ENCODE assay signal across 30 cellular contexts in genomic region chr4:117311989-117312388, GRCh38.
"Had no signal": no experiment of that assay in that cellular context is flagged by ENCODE, and none has a peak within 500 bp of the region (broad histone marks: within the 10 kb centered on the region; RNA-seq: fewer than 3 reads in every experiment).

No MANE protein-coding gene starts in this region.

- H3K9me3 ChIP-seq: adrenal gland, body of pancreas had no signal

- H3K36me3 ChIP-seq: adrenal gland, ascending aorta, brain microvascular endothelial cell, breast epithelium, cardiac muscle cell had no signal

- H3K27me3 ChIP-seq: adrenal gland, ascending aorta, body of pancreas, brain microvascular endothelial cell, cardiac muscle cell had no signal

- H3K4me3 ChIP-seq: adrenal gland, ascending aorta, body of pancreas, breast epithelium, cardiac muscle cell had no signal

- H3K27ac ChIP-seq: adrenal gland, ascending aorta, body of pancreas, brain microvascular endothelial cell, breast epithelium, cardiac muscle cell had no signal

- DNase-seq: activated effector memory CD4-positive, alpha-beta T cell treated with anti-CD3 and anti-CD28 coated beads, Interleukin-2, amount 50 U/mL, for 16 hours; activated effector memory CD4-positive, alpha-beta T cell treated with Interleukin-2 at 50 U/mL for 16 hours; activated gamma-delta T cell; activated gamma-delta T cell treated with Interleukin-2 at 50 U/mL for 16 hours; activated naive CD4-positive, alpha-beta T cell; activated naive CD4-positive, alpha-beta T cell treated with anti-CD3 and anti-CD28 coated beads for 36 hours; activated naive CD4-positive, alpha-beta T cell treated with anti-CD3 and anti-CD28 coated beads, Interleukin-2, amount 10 ng/mL, durations not matched to agents 7 days and 5 days; activated naive CD4-positive, alpha-beta T cell treated with anti-CD3 and anti-CD28 coated beads, Interleukin-2, amount 50 U/mL, for 16 hours; activated naive CD4-positive, alpha-beta T cell treated with Interleukin-2 at 50 U/mL for 16 hours; activated naive CD8-positive, alpha-beta T cell treated with anti-CD3 and anti-CD28 coated beads for 36 hours; activated naive CD8-positive, alpha-beta T cell treated with anti-CD3 and anti-CD28 coated beads, Interleukin-2, amount 10 ng/mL, durations not matched to agents 7 days and 5 days; activated naive CD8-positive, alpha-beta T cell treated with anti-CD3 and anti-CD28 coated beads, Interleukin-2, amount 50 U/mL, for 24 hours; activated T-cell treated with anti-CD3 and anti-CD28 coated beads, Interleukin-2, amount 50 U/mL, for 1 hour; activated T-cell treated with anti-CD3 and anti-CD28 coated beads, Interleukin-2, amount 50 U/mL, for 24 hours; activated T-cell treated with anti-CD3 and anti-CD28 coated beads, Interleukin-2, amount 50 U/mL, for 4 hours; activated T-cell treated with anti-CD3 and anti-CD28 coated beads, Interleukin-2, amount 50 U/mL, for 48 hours; activated T-cell treated with anti-CD3 and anti-CD28 coated beads, Interleukin-2, amount 50 U/mL, for 72 hours; adrenal gland; amniotic stem cell; amygdala; anterior cingulate cortex; aorta; body of pancreas; brain microvascular endothelial cell; caudate nucleus; central memory CD4-positive, alpha-beta T cell; cerebellar nuclear complex had no signal
